Comparison of ENCODE assay signal across 14 cellular contexts in genomic region chr10:11687357-11687771, GRCh38. TPM values are rescaled to one million over a fixed set of nuclear protein-coding genes. Genes with fewer than 3 reads are reported as not detected.
DNase-seq lines count a peak whose midpoint lies in the region; ATAC-seq and TF ChIP-seq lines count a peak whose summit lies in the region.
"Had no signal": no experiment of that assay in that cellular context is flagged by ENCODE, and none has a peak within 500 bp of the region (broad histone marks: within the 10 kb centered on the region; RNA-seq: fewer than 3 reads in every experiment).

No MANE protein-coding gene starts in this region.

- H3K9me2 ChIP-seq in OCI-LY1 (ENCODE audit: low read depth, low read length): no peaks in the 10 kb centered on the region

- no peak for ATAC-seq in naive thymus-derived CD8-positive, alpha-beta T cell
- no peak for ATAC-seq in GM21360 (IDR thresholded peaks at IDR 0.05; ENCODE audit: unreplicated experiment)
- ATAC-seq in GM19035 (IDR thresholded peaks at IDR 0.05; ENCODE audit: unreplicated experiment): no peak

- H3K27ac Mint-ChIP-seq in Caco-2 (ENCODE audit: unreplicated experiment): peak overlapping the region; percentile 99
- H3K27ac Mint-ChIP-seq in endodermal cell: peak overlapping the region; percentile 55
- H3K27ac Mint-ChIP-seq in naive thymus-derived CD8-positive, alpha-beta T cell: peak overlapping the region in 8 of 10 donors; percentile 13 to 70 (median 29)
- H3K27ac Mint-ChIP-seq: stimulated activated naive CD8-positive, alpha-beta T cell treated with anti-CD3 and anti-CD28 coated beads, Interleukin-15, Interleukin-2, amounts not matched to agents 100 ng/mL and 50 ng/mL, for 24 hours had no signal

- CTCF ChIA-PET in Caco-2 (lab: Charles Lee): interaction anchor here (0.6 kb wide), 1 partner anchor 263 kb away, joined by 4 read pairs; no protein-coding TSS in a partner anchor

- H3K27me3 ChIP-seq in Caco-2 (replicated peaks; ENCODE audit: control insufficient read depth, insufficient read depth, low read length) (no peaks in the 10 kb centered on the region), OCI-LY1 (ENCODE audit: insufficient read depth, low read length) (no peaks in the 10 kb centered on the region; the same call in 1 of the 2 replicates), endodermal cell (ENCODE audit: control insufficient read depth, insufficient read depth, low read length, poor library complexity, severe bottlenecking) (peaks cover 5% of the 10 kb centered on the region)

- 85 to 100% methylated on average over 3 to 8 of the region's 8 CpGs for WGBS in endodermal cell (ENCODE audit: insufficient coverage in 1 of 2, insufficient read length in 1 of 2), 2 experiments

- peak; percentile 92 to 95 for DNase-seq in Caco-2
- no peak for DNase-seq in endodermal cell
- DNase-seq in naive thymus-derived CD8-positive, alpha-beta T cell: no peak
- no peak for DNase-seq in NCI-H1694 treated with DMSO at 0.1 percent for 48 hours (lab: John Stamatoyannopoulos, UW)
- no peak for DNase-seq in NCI-H1436 (lab: John Stamatoyannopoulos, UW)
- DNase-seq: activated CD4-positive, alpha-beta T cell treated with anti-CD3 and anti-CD28 coated beads, Interleukin-2, amount 50 U/mL, for 4 hours; activated effector memory CD4-positive, alpha-beta T cell treated with anti-CD3 and anti-CD28 coated beads, Interleukin-2, amount 50 U/mL, for 16 hours; central memory CD4-positive, alpha-beta T cell; NK-92 treated with Interleukin-12 subunit alpha and Interleukin-12 subunit beta, amount 100 ng/mL, for 24 hours had no signal

- H3K27me3 Mint-ChIP-seq in Caco-2 (ENCODE audit: insufficient read depth, unreplicated experiment) (no peaks in the 10 kb centered on the region), endodermal cell (ENCODE audit: insufficient read depth) (peaks cover 2% of the 10 kb centered on the region)
- no peaks in the 10 kb centered on the region for H3K27me3 Mint-ChIP-seq in naive thymus-derived CD8-positive, alpha-beta T cell
- H3K27me3 Mint-ChIP-seq: stimulated activated naive CD8-positive, alpha-beta T cell treated with anti-CD3 and anti-CD28 coated beads, Interleukin-15, Interleukin-2, amounts not matched to agents 100 ng/mL and 50 ng/mL, for 24 hours had no signal

- H3K4me3 ChIP-seq in Caco-2 (ENCODE audit: low read depth, low read length) (no peak overlapping the region), OCI-LY1 (ENCODE audit: low read depth, low read length, poor library complexity, severe bottlenecking) (no peak overlapping the region), endodermal cell (ENCODE audit: low read length) (no peak overlapping the region)

- TF ChIP-seq CTCF in Caco-2 (IDR thresholded peaks at IDR 0.05; ENCODE audit: insufficient read depth in 1 of 2, low read depth in 1 of 2, low read length in 1 of 2, severe bottlenecking in 1 of 2, unreplicated experiment in 1 of 2) (no peak), OCI-LY1 (IDR thresholded peaks at IDR 0.05; ENCODE audit: low read length) (no peak), endodermal cell (conservative IDR thresholded peaks at IDR 0.05) (no peak)

- POLR2A ChIA-PET in Caco-2 (lab: Charles Lee): interaction anchor here (0.5 kb wide), 1 partner anchor 355 kb away, joined by 3 read pairs; the partner anchor contains the start of gene UPF2
- POLR2A ChIA-PET in naive thymus-derived CD8-positive, alpha-beta T cell (lab: Charles Lee): interaction anchor here (0.6 kb wide), 1 partner anchor 125 kb away, joined by 3 read pairs; no protein-coding TSS in a partner anchor

- no peaks in the 10 kb centered on the region for H3K79me2 ChIP-seq in OCI-LY1 (ENCODE audit: insufficient read depth, low read length)

- H3K4me1 ChIP-seq in Caco-2 (peaks cover 74% of the 10 kb centered on the region), OCI-LY1 (ENCODE audit: insufficient read depth, low read length, severe bottlenecking) (peaks cover 74% of the 10 kb centered on the region), endodermal cell (ENCODE audit: control insufficient read depth, insufficient read depth, low read length) (peaks cover 5% of the 10 kb centered on the region)

- H3F3A ChIP-seq in OCI-LY1 (ENCODE audit: insufficient read depth, low read length): peaks cover 7% of the 10 kb centered on the region; the same call in 1 of the 2 replicates

- no peak overlapping the region for H2AFZ ChIP-seq in OCI-LY1 (ENCODE audit: low read length)

- intact Hi-C loops in Caco-2 (cut with micrococcal nuclease; ENCODE audit: unreplicated experiment): loop anchor here (2.0 kb wide), 2 partner anchors 29 to 75 kb away; no protein-coding TSS in a partner anchor

- H3K9me3 ChIP-seq in Caco-2 (no peaks in the 10 kb centered on the region), OCI-LY1 (ENCODE audit: low read length) (no peaks in the 10 kb centered on the region), endodermal cell (ENCODE audit: control insufficient read depth, low read length) (no peaks in the 10 kb centered on the region)

- peaks cover 75% of the 10 kb centered on the region for H3K4me1 Mint-ChIP-seq in Caco-2 (ENCODE audit: low read depth, unreplicated experiment)
- H3K4me1 Mint-ChIP-seq in endodermal cell: peaks cover 13% of the 10 kb centered on the region
- H3K4me1 Mint-ChIP-seq in naive thymus-derived CD8-positive, alpha-beta T cell: peaks cover 42 to 69% (median 64%) of the 10 kb centered on the region in 4 donors

- H3K36me3 ChIP-seq in Caco-2 (ENCODE audit: control insufficient read depth, insufficient read depth, low read length) (no peaks in the 10 kb centered on the region), OCI-LY1 (ENCODE audit: insufficient read depth, low read length) (no peaks in the 10 kb centered on the region), endodermal cell (ENCODE audit: control insufficient read depth, insufficient read depth, low read length) (no peaks in the 10 kb centered on the region)

- no TSS peak for BruUV-seq in Caco-2 (replicated peaks; lab: Mats Ljungman, UMichigan)

- H3K9me3 Mint-ChIP-seq in Caco-2 (ENCODE audit: unreplicated experiment) (no peaks in the 10 kb centered on the region), endodermal cell (no peaks in the 10 kb centered on the region)
- H3K9me3 Mint-ChIP-seq in naive thymus-derived CD8-positive, alpha-beta T cell: no peaks in the 10 kb centered on the region
- H3K9me3 Mint-ChIP-seq: stimulated activated naive CD8-positive, alpha-beta T cell treated with anti-CD3 and anti-CD28 coated beads, Interleukin-15, Interleukin-2, amounts not matched to agents 100 ng/mL and 50 ng/mL, for 24 hours had no signal

- H4K20me1 ChIP-seq in OCI-LY1 (ENCODE audit: insufficient read depth, low read length): no peaks in the 10 kb centered on the region

- no peak overlapping the region for H3K4me2 ChIP-seq in OCI-LY1 (ENCODE audit: low read length)

- H3K36me3 Mint-ChIP-seq in Caco-2 (ENCODE audit: insufficient read depth, unreplicated experiment) (peaks cover 20% of the 10 kb centered on the region), endodermal cell (ENCODE audit: low read depth) (no peaks in the 10 kb centered on the region)
- H3K36me3 Mint-ChIP-seq in naive thymus-derived CD8-positive, alpha-beta T cell: no peaks in the 10 kb centered on the region
- H3K36me3 Mint-ChIP-seq: CD14-positive monocyte had no signal

- H3K9ac ChIP-seq in OCI-LY1 (ENCODE audit: low read length): no peak overlapping the region; the same call in 1 of the 2 replicates
- no peak overlapping the region for H3K9ac ChIP-seq in endodermal cell (ENCODE audit: extremely low read depth, low read length, poor library complexity, severe bottlenecking)

- H3K4me3 Mint-ChIP-seq in Caco-2 (ENCODE audit: unreplicated experiment) (peak overlapping the region; percentile 60), endodermal cell (no peak overlapping the region)
- H3K4me3 Mint-ChIP-seq in naive thymus-derived CD8-positive, alpha-beta T cell: peak overlapping the region in 6 of 10 donors; percentile 10 to 41 (median 22)
- H3K4me3 Mint-ChIP-seq: CD14-positive monocyte; stimulated activated naive CD8-positive, alpha-beta T cell treated with anti-CD3 and anti-CD28 coated beads, Interleukin-15, Interleukin-2, amounts not matched to agents 100 ng/mL and 50 ng/mL, for 24 hours had no signal

- H3K27ac ChIP-seq in OCI-LY1 (ENCODE audit: low read depth, low read length, poor library complexity, severe bottlenecking) (peak overlapping the region; percentile 71), endodermal cell (ENCODE audit: low read depth, low read length) (no peak overlapping the region)

RNA-seq across cellular contexts. Expression of gene ECHDC3, which starts 54.8 kb away (rescaled TPM):
- total RNA-seq in Caco-2 (2022) (27.9 and 30.1 TPM in 2 replicates), endodermal cell (10 to 100 TPM; 12.9 to 13.6 TPM)
- 9.7 TPM for polyA plus RNA-seq in endodermal cell (2013, experiment 1 of 2)
- 8.7 TPM for polyA plus RNA-seq in endodermal cell (2013, experiment 2 of 2)
- total RNA-seq in naive thymus-derived CD8-positive, alpha-beta T cell: under 1 TPM; 0.65 to 0.74 TPM
- polyA plus RNA-seq in naive thymus-derived CD8-positive, alpha-beta T cell: 1 to 10 TPM in 1 of 3 donors, under 1 TPM in 2; 0.14 to 1.7 (median 0.55) TPM

Comparison
In these comparisons a context has a peak if more than half of its experiments do, and no peak if none do; other contexts are left out.
1. DNase-seq: peak in Caco-2 (2 of 2); none in endodermal cell (single experiment), naive thymus-derived CD8-positive, alpha-beta T cell (0 of 10), NCI-H1694 treated with DMSO at 0.1 percent for 48 hours (single experiment) and NCI-H1436 (single experiment).
2. H3K27ac Mint-ChIP-seq: peak in every context shown above with its lines; median percentile 99 in Caco-2; 55 in endodermal cell; 29 in naive thymus-derived CD8-positive, alpha-beta T cell.
3. RNA of gene ECHDC3, which starts 54.8 kb away (total RNA-seq): 27.9 to 30.1 TPM in Caco-2 and 12.9 to 13.6 TPM in endodermal cell; 0.65 to 0.74 TPM in naive thymus-derived CD8-positive, alpha-beta T cell; every median in the first group is over 4 times any median in the second.